ENCODE assay signal across 24 cellular contexts in genomic region chr19:41540041-41540695, GRCh38. TPM values are rescaled to one million over a fixed set of nuclear protein-coding genes. Genes with fewer than 3 reads are reported as not detected.
A peak's percentile ranks its signal among the peaks of the same experiment; 100 is the strongest.
DNase-seq lines count a peak whose midpoint lies in the region; ATAC-seq, FAIRE-seq and TF ChIP-seq lines count a peak whose summit lies in the region.
"Had no signal": no experiment of that assay in that cellular context is flagged by ENCODE, and none has a peak within 500 bp of the region (broad histone marks: within the 10 kb centered on the region; RNA-seq: fewer than 3 reads in every experiment).

No MANE protein-coding gene starts in this region.

- RAD21 ChIA-PET in GM12878 (lab: Charles Lee; ENCODE audit: unreplicated experiment): interaction anchor here (1.2 to 5.8 kb wide), 4 partner anchors 23 to 91 kb away, joined by 3 to 56 read pairs (median 5); no protein-coding TSS in a partner anchor

- H3K79me2 ChIP-seq in GM12878 (ENCODE audit: control insufficient read depth, insufficient read depth, low read length): no peaks in the 10 kb centered on the region

- no peak for TF ChIP-seq EP300 in GM12878 (IDR thresholded peaks at IDR 0.05; ENCODE audit: borderline replicate concordance in 1 of 2, control insufficient read depth in 1 of 2, low read depth in 2 of 2, low read length in 2 of 2)

- H3K27me3 Mint-ChIP-seq in activated CD8-positive, alpha-beta memory T cell treated with anti-CD3 and anti-CD28 coated beads, Interleukin-2, amount 10 ng/mL, durations not matched to agents 7 days and 5 days: no peaks in the 10 kb centered on the region
- peaks cover 20% of the 10 kb centered on the region for H3K27me3 Mint-ChIP-seq in Caco-2 (ENCODE audit: insufficient read depth, unreplicated experiment)

- H3K4me3 ChIP-seq in GM12878 (no peak overlapping the region), Caco-2 (ENCODE audit: low read depth, low read length) (no peak overlapping the region)
- H3K4me3 ChIP-seq: A549, gastrocnemius medialis, spleen had no signal

- intact Hi-C loops in GM12878 (cut with micrococcal nuclease; ENCODE audit: unreplicated experiment): no loop called here
- intact Hi-C loops in Caco-2 (cut with micrococcal nuclease; ENCODE audit: unreplicated experiment): no loop called here

- DNase-seq in activated CD8-positive, alpha-beta memory T cell treated with anti-CD3 and anti-CD28 coated beads, Interleukin-2, amount 10 ng/mL, durations not matched to agents 7 days and 5 days: peak; percentile 40
- DNase-seq in activated CD8-positive, alpha-beta memory T cell treated with anti-CD3 and anti-CD28 coated beads for 24 hours: no peak
- DNase-seq in RPMI7951 (ENCODE audit: low read depth): peak; percentile 17
- no peak for DNase-seq in GM12878 (ENCODE audit: low read depth, low spot score)
- DNase-seq in stimulated activated naive CD8-positive, alpha-beta T cell treated with anti-CD3 and anti-CD28 coated beads, Interleukin-15, Interleukin-2, amounts not matched to agents 100 U/mL and 50 U/mL, for 24 hours: no peak
- DNase-seq in glomerular visceral epithelial cell (ENCODE audit: extremely low spot score): no peak
- no peak for DNase-seq in Caco-2
- DNase-seq: activated gamma-delta T cell treated with Interleukin-2 at 50 U/mL for 16 hours; anterior cingulate cortex; erythroblast; gastrocnemius medialis; midbrain; NCI-H1092 treated with DMSO at 0.1 percent for 48 hours; NCI-H2081 treated with DMSO at 0.1 percent for 48 hours; NCI-H510A; SHP77 treated with DMSO at 0.1 percent for 48 hours; spleen; stimulated activated CD8-positive, alpha-beta memory T cell treated with anti-CD3 and anti-CD28 coated beads, Interleukin-4, amount 100 ng/mL, for 48 hours; T-helper 9 cell had no signal

- no peak for TF ChIP-seq POLR2A in GM12878 (IDR thresholded peaks at IDR 0.05; ENCODE audit: low read depth, low read length)

- TF ChIP-seq RAD21 in GM12878 (IDR thresholded peaks at IDR 0.05; ENCODE audit: insufficient read depth, low read depth, low read length): no peak

- no peak for TF ChIP-seq CTCF in GM12878 (IDR thresholded peaks at IDR 0.05 in 2 of 3, conservative IDR thresholded peaks at IDR 0.05 in 1 of 3; ENCODE audit: control insufficient read depth in 2 of 3, extremely low read depth in 1 of 3, insufficient read depth in 1 of 3, low read depth in 3 of 3, low read length in 3 of 3)
- TF ChIP-seq CTCF in Caco-2 (IDR thresholded peaks at IDR 0.05; ENCODE audit: insufficient read depth in 1 of 2, low read depth in 1 of 2, low read length in 1 of 2, severe bottlenecking in 1 of 2, unreplicated experiment in 1 of 2): no peak

- H2AFZ ChIP-seq in GM12878 (ENCODE audit: control insufficient read depth, low read depth, low read length): no peak overlapping the region

- no TSS peak for BruUV-seq in GM12878 (replicated peaks; lab: Mats Ljungman, UMichigan)
- no TSS peak for BruUV-seq in Caco-2 (replicated peaks; lab: Mats Ljungman, UMichigan)

- H3K27ac ChIP-seq in GM12878 (ENCODE audit: control insufficient read depth, insufficient read depth): no peak overlapping the region
- H3K27ac ChIP-seq: A549, gastrocnemius medialis, spleen had no signal

- H3K9me3 Mint-ChIP-seq in activated CD8-positive, alpha-beta memory T cell treated with anti-CD3 and anti-CD28 coated beads, Interleukin-2, amount 10 ng/mL, durations not matched to agents 7 days and 5 days (ENCODE audit: low read depth): no peaks in the 10 kb centered on the region
- no peaks in the 10 kb centered on the region for H3K9me3 Mint-ChIP-seq in Caco-2 (ENCODE audit: unreplicated experiment)
- H3K9me3 Mint-ChIP-seq: central memory CD8-positive, alpha-beta T cell had no signal

- no peak overlapping the region for H3K4me2 ChIP-seq in GM12878 (ENCODE audit: control insufficient read depth, insufficient read depth)
- H3K4me2 ChIP-seq: A549 had no signal

- ATAC-seq in activated CD8-positive, alpha-beta memory T cell treated with anti-CD3 and anti-CD28 coated beads, Interleukin-2, amount 10 ng/mL, durations not matched to agents 7 days and 5 days: no peak
- peak; percentile 62 for ATAC-seq in GM12878
- peak; percentile 56 for ATAC-seq in stimulated activated naive CD8-positive, alpha-beta T cell treated with anti-CD3 and anti-CD28 coated beads, Interleukin-15, Interleukin-2, amounts not matched to agents 100 U/mL and 50 U/mL, for 24 hours
- no peak for ATAC-seq in GM18498 (IDR thresholded peaks at IDR 0.05; ENCODE audit: unreplicated experiment)
- ATAC-seq: activated CD4-positive, CD25-positive, alpha-beta regulatory T cell treated with anti-CD3 and anti-CD28 coated beads, Interleukin-2, amount 50 U/mL, for 24 hours; gastrocnemius medialis had no signal

- no peaks in the 10 kb centered on the region for H4K20me1 ChIP-seq in GM12878 (ENCODE audit: control insufficient read depth, insufficient read depth)

- no peaks in the 10 kb centered on the region for H3K27me3 ChIP-seq in GM12878 (replicated peaks in 1 of 2; ENCODE audit: control insufficient read depth in 2 of 2, insufficient read depth in 2 of 2, low read length in 1 of 2)
- 0 out of 2 replicates have a peak, but pooled peaks cover 1% of the 10 kb centered on the region for H3K27me3 ChIP-seq in Caco-2 (replicated peaks; ENCODE audit: control insufficient read depth, insufficient read depth, low read length)
- H3K27me3 ChIP-seq: gastrocnemius medialis, spleen had no signal

- H3K4me3 Mint-ChIP-seq in activated CD8-positive, alpha-beta memory T cell treated with anti-CD3 and anti-CD28 coated beads, Interleukin-2, amount 10 ng/mL, durations not matched to agents 7 days and 5 days: no peak overlapping the region
- no peak overlapping the region for H3K4me3 Mint-ChIP-seq in Caco-2 (ENCODE audit: unreplicated experiment)
- H3K4me3 Mint-ChIP-seq: central memory CD8-positive, alpha-beta T cell had no signal

- no peak overlapping the region for H3K27ac Mint-ChIP-seq in activated CD8-positive, alpha-beta memory T cell treated with anti-CD3 and anti-CD28 coated beads, Interleukin-2, amount 10 ng/mL, durations not matched to agents 7 days and 5 days
- H3K27ac Mint-ChIP-seq in Caco-2 (ENCODE audit: unreplicated experiment): no peak overlapping the region
- H3K27ac Mint-ChIP-seq: progenitor cell of endocrine pancreas had no signal

- SMC1A ChIA-PET in GM12878 (lab: Charles Lee; ENCODE audit: uncharacterized antibody, unreplicated experiment): interaction anchor here (1.2 to 17.5 kb wide), 5 partner anchors 14 to 91 kb away, joined by 4 to 305 read pairs (median 14); no protein-coding TSS in a partner anchor

- H3K4me1 Mint-ChIP-seq in activated CD8-positive, alpha-beta memory T cell treated with anti-CD3 and anti-CD28 coated beads, Interleukin-2, amount 10 ng/mL, durations not matched to agents 7 days and 5 days: peaks cover 42% of the 10 kb centered on the region
- no peaks in the 10 kb centered on the region for H3K4me1 Mint-ChIP-seq in Caco-2 (ENCODE audit: low read depth, unreplicated experiment)

- WGBS in GM12878 (ENCODE audit: insufficient coverage, insufficient replicate concordance, low lambda C conversion rate, missing lambda C conversion rate): 70% methylated on average over 11 of the region's 11 CpGs

- no peaks in the 10 kb centered on the region for H3K36me3 Mint-ChIP-seq in activated CD8-positive, alpha-beta memory T cell treated with anti-CD3 and anti-CD28 coated beads, Interleukin-2, amount 10 ng/mL, durations not matched to agents 7 days and 5 days
- no peaks in the 10 kb centered on the region for H3K36me3 Mint-ChIP-seq in Caco-2 (ENCODE audit: insufficient read depth, unreplicated experiment)

- POLR2A ChIA-PET in GM12878 (lab: Charles Lee): no interaction called here
- POLR2A ChIA-PET in Caco-2 (lab: Charles Lee): no interaction called here

- CTCF ChIA-PET in activated CD8-positive, alpha-beta memory T cell treated with anti-CD3 and anti-CD28 coated beads, Interleukin-2, amount 10 ng/mL, durations not matched to agents 7 days and 5 days (lab: Charles Lee): interaction anchor here (0.8 to 16.4 kb wide), 11 partner anchors 8 to 100 kb away, joined by 3 to 497 read pairs (median 6); partner anchors contain the start of genes DMAC2 and ERICH4
- CTCF ChIA-PET in GM12878 (lab: Yijun Ruan, JAX) (interaction anchor here (0.6 to 15.8 kb wide), 12 partner anchors 9 to 100 kb away, joined by 3 to 549 read pairs (median 6); partner anchors contain the start of genes CEACAM21 and DMAC2), Caco-2 (lab: Charles Lee) (no interaction called here)

- no peak for FAIRE-seq in GM12878 (lab: Jason Lieb, UNC)

- in situ Hi-C loops in GM12878 (cut with MboI): no loop called here

- no peaks in the 10 kb centered on the region for H3K36me3 ChIP-seq in GM12878 (ENCODE audit: control insufficient read depth in 2 of 2, insufficient read depth in 2 of 2, low read length in 1 of 2)
- no peaks in the 10 kb centered on the region for H3K36me3 ChIP-seq in Caco-2 (ENCODE audit: control insufficient read depth, insufficient read depth, low read length)
- H3K36me3 ChIP-seq: gastrocnemius medialis, spleen had no signal

- H3K4me1 ChIP-seq in GM12878 (ENCODE audit: control insufficient read depth, insufficient read depth, low read length): peaks cover 20% of the 10 kb centered on the region
- no peaks in the 10 kb centered on the region for H3K4me1 ChIP-seq in Caco-2
- H3K4me1 ChIP-seq: A549 had no signal

- no peak overlapping the region for H3K9ac ChIP-seq in GM12878 (ENCODE audit: control insufficient read depth, insufficient read depth, low read length)

- H3K9me3 ChIP-seq in GM12878 (replicated peaks; ENCODE audit: control insufficient read depth, insufficient read depth, low read length) (no peaks in the 10 kb centered on the region; the same call in 2 of the 3 replicates), Caco-2 (0 out of 2 replicates have a peak, but pooled peaks cover 3% of the 10 kb centered on the region)
- H3K9me3 ChIP-seq: gastrocnemius medialis had no signal

RNA-seq across cellular contexts. Expression of gene CEACAM21, which starts 35.8 kb away (rescaled TPM):
- 10 to 100 TPM; 54.6 to 57.1 TPM for total RNA-seq in activated CD8-positive, alpha-beta memory T cell treated with anti-CD3 and anti-CD28 coated beads, Interleukin-2, amount 10 ng/mL, durations not matched to agents 7 days and 5 days
- total RNA-seq in RPMI7951 (2014; rRNA removed; shearing (Covaris generic)): not detected in 2 replicates
- 11.6 and 13.1 TPM in 2 replicates for total RNA-seq in GM12878 (2013; cell fraction: nucleolus; rRNA removed)
- 4.6 and 7.0 TPM in 2 replicates for total RNA-seq in GM12878 (2014; rRNA removed)
- 5.4 and 7.2 TPM in 2 replicates for total RNA-seq in GM12878 (2014; rRNA removed; fragmentation: Illumina TruSeq; extraction: Trizol)
- total RNA-seq in GM12878 (2021): 13.5 and 13.6 TPM in 2 replicates
- 5.9 TPM for polyA plus RNA-seq in GM12878 (2011; ENCODE audit: low read depth)
- polyA plus RNA-seq in GM12878 (2011; rRNA removed): 1.4 and 2.7 TPM in 2 replicates
- 5.0 and 5.7 TPM in 2 replicates for polyA plus RNA-seq in GM12878 (2011; cell fraction: cytosol; rRNA removed)
- polyA plus RNA-seq in GM12878 (2011; cell fraction: nucleus; rRNA removed): 6.1 and 7.6 TPM in 2 replicates
- polyA plus RNA-seq in GM12878 (2012): 21.6 and 37.4 TPM in 2 replicates
- polyA plus RNA-seq in GM12878 (2014; fragmentation: Illumina TruSeq; extraction: Trizol): 5.0 and 9.0 TPM in 2 replicates
- 1 to 10 TPM in 1 of 2 experiments, under 1 TPM in 1; 0.87 to 1.0 TPM for polyA plus RNA-seq in GM12878 (2014; fragmentation: Nextera tagmentation; extraction: Ambion mirVana)
- polyA plus RNA-seq in GM12878 (2014; rRNA removed): 10.0 and 12.4 TPM in 2 replicates
- polyA plus RNA-seq in GM12878 (2016; fragmentation: Nextera tagmentation; extraction: Ambion mirVana): 10 to 100 TPM; 12.1 to 12.5 TPM
- polyA minus RNA-seq in GM12878 (2011; rRNA and poly(A)+ RNA removed): 1.5 and 5.0 TPM in 2 replicates
- 3.2 TPM in 1 of 2 replicates, not detected in the other for polyA minus RNA-seq in GM12878 (2011; cell fraction: cytosol; rRNA and poly(A)+ RNA removed)
- 1.7 and 2.0 TPM in 2 replicates for polyA minus RNA-seq in GM12878 (2011; cell fraction: nucleus; rRNA and poly(A)+ RNA removed)
- not detected in 2 replicates for total RNA-seq in Caco-2 (2022)
- total RNA-seq: progenitor cell of endocrine pancreas had no signal
- polyA plus RNA-seq: A549 had no signal

Comparison
In these comparisons a context has a peak if more than half of its experiments do, and no peak if none do; other contexts are left out.
1. DNase-seq: peak in activated CD8-positive, alpha-beta memory T cell treated with anti-CD3 and anti-CD28 coated beads, Interleukin-2, amount 10 ng/mL, durations not matched to agents 7 days and 5 days (single experiment) and RPMI7951 (single experiment); none in activated CD8-positive, alpha-beta memory T cell treated with anti-CD3 and anti-CD28 coated beads for 24 hours (single experiment), GM12878 (single experiment), stimulated activated naive CD8-positive, alpha-beta T cell treated with anti-CD3 and anti-CD28 coated beads, Interleukin-15, Interleukin-2, amounts not matched to agents 100 U/mL and 50 U/mL, for 24 hours (single experiment), glomerular visceral epithelial cell (single experiment) and Caco-2 (0 of 2).
2. ATAC-seq: peak in GM12878 (single experiment) and stimulated activated naive CD8-positive, alpha-beta T cell treated with anti-CD3 and anti-CD28 coated beads, Interleukin-15, Interleukin-2, amounts not matched to agents 100 U/mL and 50 U/mL, for 24 hours (single experiment); none in activated CD8-positive, alpha-beta memory T cell treated with anti-CD3 and anti-CD28 coated beads, Interleukin-2, amount 10 ng/mL, durations not matched to agents 7 days and 5 days (single experiment) and GM18498 (single experiment).